In genomic region chr1:143498059-143498749, GRCh38 we compare ENCODE assay signal across 8 cellular contexts.
DNase-seq lines count a peak whose midpoint lies in the region; TF ChIP-seq lines count a peak whose summit lies in the region.
"Not testable (repeated sequence)": the region's sequence is repeated elsewhere in the genome, so short reads cannot be mapped to it uniquely, and the experiment has no call there.

No MANE protein-coding gene starts in this region.

- not testable (repeated sequence) for H3K4me1 Mint-ChIP-seq in CD14-positive monocyte; activated CD4-positive, alpha-beta memory T cell treated with anti-CD3 and anti-CD28 coated beads for 36 hours (ENCODE audit: low read depth)

- H4K20me1 ChIP-seq in OCI-LY1 (ENCODE audit: insufficient read depth, low read length), result not testable (repeated sequence)

- not testable (repeated sequence) for H3K36me3 ChIP-seq in OCI-LY1 (ENCODE audit: insufficient read depth, low read length); sigmoid colon; tibial artery

- not testable (repeated sequence) for H3F3A ChIP-seq in OCI-LY1 (ENCODE audit: insufficient read depth, low read length)

- H3K4me3 Mint-ChIP-seq in CD14-positive monocyte, result peak overlapping the region; percentile 12 to 46
- not testable (repeated sequence) for H3K4me3 Mint-ChIP-seq in activated CD4-positive, alpha-beta memory T cell treated with anti-CD3 and anti-CD28 coated beads for 36 hours

- not testable (repeated sequence) for H3K4me1 ChIP-seq in OCI-LY1 (ENCODE audit: insufficient read depth, low read length, severe bottlenecking); tibial artery
- peaks cover 0 to 12% (median 3%) of the 10 kb centered on the region in 4 donors for H3K4me1 ChIP-seq in sigmoid colon

- not testable (repeated sequence) for H3K27me3 ChIP-seq in OCI-LY1 (ENCODE audit: insufficient read depth, low read length); tibial artery
- peaks cover 0 to 15% (median 0%) of the 10 kb centered on the region in 3 donors for H3K27me3 ChIP-seq in sigmoid colon

- H3K4me3 ChIP-seq in OCI-LY1 (ENCODE audit: low read depth, low read length, poor library complexity, severe bottlenecking), result peak overlapping the region; percentile 47
- H3K4me3 ChIP-seq in fibroblast of the aortic adventitia (ENCODE audit: low read depth, low read length), result peak overlapping the region; percentile 22
- H3K4me3 ChIP-seq in sigmoid colon, result peak overlapping the region; percentile 22 to 47 (median 34)
- H3K4me3 ChIP-seq in tibial artery, result peak overlapping the region; percentile 31 to 38

- not testable (repeated sequence) for H3K9me2 ChIP-seq in OCI-LY1 (ENCODE audit: low read depth, low read length)

- TF ChIP-seq CTCF in CD14-positive monocyte (IDR thresholded peaks at IDR 0.05); OCI-LY1 (IDR thresholded peaks at IDR 0.05; ENCODE audit: low read length); fibroblast of the aortic adventitia (IDR thresholded peaks at IDR 0.05; ENCODE audit: insufficient read depth, low read length); sigmoid colon (IDR thresholded peaks at IDR 0.05); tibial artery (IDR thresholded peaks at IDR 0.05): not testable (repeated sequence)

- peaks cover 13 to 15% (median 14%) of the 10 kb centered on the region in 7 donors for H3K9me3 Mint-ChIP-seq in CD14-positive monocyte
- H3K9me3 Mint-ChIP-seq in activated CD4-positive, alpha-beta memory T cell treated with anti-CD3 and anti-CD28 coated beads for 36 hours, result peaks cover 14% of the 10 kb centered on the region

- not testable (repeated sequence) for H3K79me2 ChIP-seq in OCI-LY1 (ENCODE audit: insufficient read depth, low read length)

- peak overlapping the region; percentile 34; the same call in 1 of the 2 replicates for H3K4me2 ChIP-seq in OCI-LY1 (ENCODE audit: low read length)

- H3K36me3 Mint-ChIP-seq in CD14-positive monocyte, result peaks cover 3 to 14% of the 10 kb centered on the region in 2 donors
- H3K36me3 Mint-ChIP-seq in activated CD4-positive, alpha-beta memory T cell treated with anti-CD3 and anti-CD28 coated beads for 36 hours, result peaks cover 11% of the 10 kb centered on the region

- H3K27me3 Mint-ChIP-seq in CD14-positive monocyte (ENCODE audit: low read depth in 3 of 3), result peaks cover 7 to 32% (median 28%) of the 10 kb centered on the region in 3 donors
- H3K27me3 Mint-ChIP-seq in activated CD4-positive, alpha-beta memory T cell treated with anti-CD3 and anti-CD28 coated beads for 36 hours, result peaks cover 12% of the 10 kb centered on the region

- not testable (repeated sequence) for H3K9me3 ChIP-seq in OCI-LY1 (ENCODE audit: low read length); sigmoid colon; tibial artery

- H3K27ac Mint-ChIP-seq in CD14-positive monocyte; activated CD4-positive, alpha-beta memory T cell treated with anti-CD3 and anti-CD28 coated beads for 36 hours: not testable (repeated sequence)

- CTCF ChIA-PET in activated CD4-positive, alpha-beta memory T cell treated with anti-CD3 and anti-CD28 coated beads for 36 hours (lab: Charles Lee), result not testable (repeated sequence)

- POLR2A ChIA-PET in activated CD4-positive, alpha-beta memory T cell treated with anti-CD3 and anti-CD28 coated beads for 36 hours (lab: Charles Lee), result not testable (repeated sequence)

- intact Hi-C loops in CD14-positive monocyte (cut with micrococcal nuclease); activated CD4-positive, alpha-beta memory T cell treated with anti-CD3 and anti-CD28 coated beads for 36 hours (cut with micrococcal nuclease); sigmoid colon (cut with DNase I); tibial artery (cut with DNase I; ENCODE audit: low total_unique reads): not testable (repeated sequence)

- DNase-seq in CD14-positive monocyte (ENCODE audit: low spot score); fibroblast of the aortic adventitia (ENCODE audit: low read depth); tibial artery: not testable (repeated sequence)
- DNase-seq in activated CD4-positive, alpha-beta memory T cell treated with anti-CD3 and anti-CD28 coated beads for 36 hours, result peak; percentile 15
- peak; percentile 5 for DNase-seq in astrocyte of the hippocampus (ENCODE audit: low read depth, low spot score)
- DNase-seq in medulla oblongata (ENCODE audit: extremely low spot score), result peak; percentile 1
- peak; percentile 34 for DNase-seq in sigmoid colon

- H2AFZ ChIP-seq in OCI-LY1 (ENCODE audit: low read length), result not testable (repeated sequence)

- not testable (repeated sequence) for TF ChIP-seq EP300 in sigmoid colon (IDR thresholded peaks at IDR 0.05)

- 2% methylated on average over 84 to 85 of the region's 85 CpGs for WGBS in sigmoid colon, 2 donors

- not testable (repeated sequence) for TF ChIP-seq POLR2A in sigmoid colon (IDR thresholded peaks at IDR 0.05)

- not testable (repeated sequence) for H3K9ac ChIP-seq in OCI-LY1 (ENCODE audit: low read length)

- not testable (repeated sequence) for H3K27ac ChIP-seq in OCI-LY1 (ENCODE audit: low read depth, low read length, poor library complexity, severe bottlenecking); sigmoid colon; tibial artery
